Comparison of ENCODE assay signal across 26 cellular contexts in the genomic region with DNA sequence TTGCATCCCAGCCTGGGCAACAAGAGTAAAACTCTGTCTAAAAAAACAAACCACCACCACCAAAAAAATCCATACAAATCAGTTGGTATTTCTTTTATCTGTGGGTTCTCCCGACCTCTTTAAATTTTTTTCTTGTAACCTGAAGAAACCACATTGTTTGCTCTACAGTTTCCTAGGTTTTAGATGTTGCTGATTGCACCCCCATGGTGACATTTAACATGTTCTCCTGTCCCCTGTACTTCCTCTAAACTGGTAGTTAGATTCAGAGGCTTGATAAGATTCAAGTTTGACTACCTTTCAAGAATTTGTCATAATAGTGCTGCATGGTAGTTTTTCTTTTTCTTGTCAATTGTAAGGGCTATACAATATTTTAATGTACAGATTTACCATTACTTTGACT. TPM values are rescaled to one million over a fixed set of nuclear protein-coding genes. Genes with fewer than 3 reads are reported as not detected.
"Had no signal": no experiment of that assay in that cellular context is flagged by ENCODE, and none has a peak within 500 bp of the region (broad histone marks: within the 10 kb centered on the region; RNA-seq: fewer than 3 reads in every experiment).

No MANE protein-coding gene starts in this region.

- H3K4me1 ChIP-seq: adrenal gland, breast epithelium, gastroesophageal sphincter, heart left ventricle, prostate gland, upper lobe of right lung had no signal

- H3K4me3 Mint-ChIP-seq: activated CD4-positive, alpha-beta T cell treated with anti-CD3 and anti-CD28 coated beads for 36 hours; activated naive CD8-positive, alpha-beta T cell; central memory CD8-positive, alpha-beta T cell; memory B cell; nephron; WTC11 had no signal

- H3K9me3 Mint-ChIP-seq: central memory CD8-positive, alpha-beta T cell; memory B cell had no signal

- H3K9me3 ChIP-seq: adrenal gland, neutrophil, ovary, prostate gland, upper lobe of right lung had no signal

- H3K4me3 ChIP-seq: adrenal gland, breast epithelium, gastroesophageal sphincter, heart left ventricle, ovary, prostate gland, upper lobe of right lung had no signal

- H3K27ac Mint-ChIP-seq: activated CD4-positive, alpha-beta T cell treated with anti-CD3 and anti-CD28 coated beads for 36 hours; activated naive CD8-positive, alpha-beta T cell; memory B cell; nephron; WTC11 had no signal

- H3K27ac ChIP-seq: adrenal gland, breast epithelium, gastroesophageal sphincter, heart left ventricle, neutrophil, ovary, prostate gland, upper lobe of right lung had no signal

- H3K27me3 ChIP-seq: adrenal gland, breast epithelium, gastroesophageal sphincter, heart left ventricle, neutrophil, ovary, upper lobe of right lung had no signal

- FAIRE-seq: astrocyte, colon, keratinocyte had no signal

- ATAC-seq: activated CD4-positive, alpha-beta T cell treated with anti-CD3 and anti-CD28 coated beads for 36 hours; esophagus mucosa; gastroesophageal sphincter; heart left ventricle; left colon; upper lobe of right lung; WTC11 had no signal

- H3K27me3 Mint-ChIP-seq: activated CD4-positive, alpha-beta T cell treated with anti-CD3 and anti-CD28 coated beads for 36 hours; activated naive CD8-positive, alpha-beta T cell; central memory CD8-positive, alpha-beta T cell; memory B cell had no signal

- H3K36me3 ChIP-seq: neutrophil, ovary, prostate gland had no signal

- H3K4me1 Mint-ChIP-seq: activated CD4-positive, alpha-beta T cell treated with anti-CD3 and anti-CD28 coated beads for 36 hours; central memory CD8-positive, alpha-beta T cell; nephron; WTC11 had no signal

- DNase-seq: activated CD4-positive, alpha-beta T cell treated with anti-CD3 and anti-CD28 coated beads for 36 hours; activated gamma-delta T cell treated with Interleukin-2 at 50 U/mL for 16 hours; activated T-cell treated with anti-CD3 and anti-CD28 coated beads, Interleukin-2, amount 50 U/mL, for 1 hour; adrenal gland; effector memory CD4-positive, alpha-beta T cell; heart left ventricle; left colon; ovary; stimulated activated CD4-positive, alpha-beta T cell treated with anti-CD3 and anti-CD28 coated beads, Interleukin-4, amount 100 ng/mL, for 24 hours; stimulated activated naive CD4-positive, alpha-beta T cell treated with Interleukin-2 at 50 U/mL for 16 hours; T1000; upper lobe of right lung had no signal

RNA-seq across cellular contexts. Expression of a gene that starts 55.1 kb away (rescaled TPM):
- total RNA-seq: mononuclear cell had no signal
